In genomic region chr18:64854112-64854511, GRCh38 we compare ENCODE assay signal across 32 cellular contexts.
"Had no signal": no experiment of that assay in that cellular context is flagged by ENCODE, and none has a peak within 500 bp of the region (broad histone marks: within the 10 kb centered on the region; RNA-seq: fewer than 3 reads in every experiment).

No MANE protein-coding gene starts in this region.

- ATAC-seq: activated CD8-positive, alpha-beta T cell treated with anti-CD3 and anti-CD28 coated beads for 36 hours; activated T-cell treated with anti-CD3 and anti-CD28 coated beads, Interleukin-2, amount 50 U/mL, for 4 hours; activated T-cell treated with anti-CD3 and anti-CD28 coated beads, Interleukin-2, amount 50 U/mL, for 72 hours; activated T-helper 17 cell treated with anti-CD3 and anti-CD28 coated beads, Interleukin-2, amount 50 U/mL, for 72 hours had no signal

- H3K36me3 ChIP-seq: adrenal gland, ascending aorta, cardiac muscle cell had no signal

- H3K27ac ChIP-seq: adrenal gland, ascending aorta, cardiac muscle cell, VCaP had no signal

- H3K27me3 ChIP-seq: adrenal gland, ascending aorta, cardiac muscle cell had no signal

- FAIRE-seq: bronchial epithelial cell, TTC549 had no signal

- DNase-seq: activated B cell treated with CpG ODN at 0.5 μM for 24 hours; activated CD4-positive, alpha-beta memory T cell treated with anti-CD3 and anti-CD28 coated beads for 36 hours; activated CD4-positive, alpha-beta T cell treated with anti-CD3 and anti-CD28 coated beads for 4 hours; activated CD4-positive, alpha-beta T cell treated with anti-CD3 and anti-CD28 coated beads, Interleukin-2, amount 10 ng/mL, durations not matched to agents 24 days and 14 days; activated CD4-positive, alpha-beta T cell treated with anti-CD3 and anti-CD28 coated beads, Interleukin-2, amount 50 U/mL, for 1 hour; activated CD4-positive, alpha-beta T cell treated with anti-CD3 and anti-CD28 coated beads, Interleukin-2, amount 50 U/mL, for 4 hours; activated CD4-positive, CD25-positive, alpha-beta regulatory T cell treated with anti-CD3 and anti-CD28 coated beads, Interleukin-2, amount 50 U/mL, for 72 hours; activated CD8-positive, alpha-beta memory T cell treated with anti-CD3 and anti-CD28 coated beads, Interleukin-2, amount 50 U/mL, for 4 hours; activated CD8-positive, alpha-beta T cell treated with anti-CD3 and anti-CD28 coated beads for 36 hours; activated effector memory CD4-positive, alpha-beta T cell treated with anti-CD3 and anti-CD28 coated beads, Interleukin-2, amount 50 U/mL, for 16 hours; activated gamma-delta T cell treated with Interleukin-2 at 50 U/mL for 16 hours; activated naive CD4-positive, alpha-beta T cell; activated naive CD4-positive, alpha-beta T cell treated with anti-CD3 and anti-CD28 coated beads for 36 hours; activated naive CD4-positive, alpha-beta T cell treated with anti-CD3 and anti-CD28 coated beads, Interleukin-2, amount 50 U/mL, for 16 hours; activated naive CD8-positive, alpha-beta T cell treated with anti-CD3 and anti-CD28 coated beads for 36 hours; activated T-cell treated with anti-CD3 and anti-CD28 coated beads for 4 hours; activated T-cell treated with anti-CD3 and anti-CD28 coated beads, Interleukin-2, amount 50 U/mL, for 1 hour; activated T-cell treated with anti-CD3 and anti-CD28 coated beads, Interleukin-2, amount 50 U/mL, for 4 hours; activated T-cell treated with anti-CD3 and anti-CD28 coated beads, Interleukin-2, amount 50 U/mL, for 72 hours; adrenal gland; amniotic stem cell; caudate nucleus; cerebellar nuclear complex; T-helper 1 cell; T-helper 2 cell; T-helper 9 cell had no signal

- H3K4me1 ChIP-seq: adrenal gland, ascending aorta had no signal

- H3K4me3 ChIP-seq: adrenal gland, ascending aorta, cardiac muscle cell had no signal

- H3K9me3 ChIP-seq: ascending aorta had no signal
